Comparison of ENCODE assay signal across 16 cellular contexts in the genomic region with DNA sequence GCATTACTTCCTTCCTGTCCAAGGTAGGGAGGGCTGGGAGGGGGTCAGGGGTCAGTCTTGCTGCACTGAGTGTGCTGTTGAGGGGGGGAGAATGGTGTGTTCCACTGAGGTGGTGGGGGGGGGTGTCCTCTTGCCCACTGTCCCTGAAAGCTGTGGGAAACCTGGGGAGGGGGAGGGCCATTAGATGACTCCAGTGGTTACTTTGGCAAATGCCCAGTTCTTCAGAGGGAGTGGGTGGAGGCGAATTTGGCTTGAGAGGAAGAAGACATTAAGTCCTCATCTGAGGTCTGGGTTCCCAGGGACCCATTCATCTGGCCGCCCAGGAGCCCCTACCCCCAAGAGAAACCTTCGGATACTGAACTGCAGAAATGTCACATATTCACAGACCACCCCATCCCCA. TPM values are rescaled to one million over a fixed set of nuclear protein-coding genes. Genes with fewer than 3 reads are reported as not detected.
DNase-seq lines count a peak whose midpoint lies in the region; ATAC-seq, FAIRE-seq and TF ChIP-seq lines count a peak whose summit lies in the region.
"Had no signal": no experiment of that assay in that cellular context is flagged by ENCODE, and none has a peak within 500 bp of the region (broad histone marks: within the 10 kb centered on the region; RNA-seq: fewer than 3 reads in every experiment).

No MANE protein-coding gene starts in this region.

- H3K4me3 ChIP-seq in fibroblast of lung (replicated peaks in 1 of 4; ENCODE audit: control extremely low read depth in 1 of 4, insufficient read depth in 1 of 4, low read depth in 3 of 4, low read length in 4 of 4) (no peak overlapping the region), prostate gland (no peak overlapping the region), vagina (no peak overlapping the region)

- H3K27me3 ChIP-seq in fibroblast of lung (ENCODE audit: control insufficient read depth, insufficient read depth, low read length): no peaks in the 10 kb centered on the region
- H3K27me3 ChIP-seq in prostate gland (replicated peaks; ENCODE audit: insufficient read depth): no peaks in the 10 kb centered on the region
- no peaks in the 10 kb centered on the region for H3K27me3 ChIP-seq in vagina

- TF ChIP-seq POLR2A in prostate gland (IDR thresholded peaks at IDR 0.05) (no peak), vagina (IDR thresholded peaks at IDR 0.05) (no peak)

- H3K9ac ChIP-seq in fibroblast of lung (ENCODE audit: insufficient read depth, low read length): no peak overlapping the region

- 50% methylated on average over 3 of the region's 3 CpGs for WGBS in prostate gland

- H3K79me2 ChIP-seq in fibroblast of lung (ENCODE audit: control insufficient read depth, insufficient read depth, low read length): no peaks in the 10 kb centered on the region

- no peak overlapping the region for H3K4me2 ChIP-seq in fibroblast of lung (ENCODE audit: extremely low read depth, insufficient read depth, low read length)

- no peaks in the 10 kb centered on the region for H4K20me1 ChIP-seq in fibroblast of lung (ENCODE audit: control insufficient read depth, extremely low read depth, insufficient read depth, low read length)

- H3K36me3 ChIP-seq in fibroblast of lung (ENCODE audit: control insufficient read depth, insufficient read depth, low read length): peaks cover 16% of the 10 kb centered on the region
- H3K36me3 ChIP-seq in prostate gland: peaks cover 11 to 15% of the 10 kb centered on the region in 2 donors
- H3K36me3 ChIP-seq in vagina: peaks cover 4 to 34% of the 10 kb centered on the region in 2 donors

- DNase-seq in Right ventricle myocardium inferior (ENCODE audit: missing footprints) (no peak), cardiac septum (ENCODE audit: low spot score) (no peak), fibroblast of lung (ENCODE audit: low read depth in 2 of 2) (peak; percentile 28 to 41), prostate gland (ENCODE audit: low spot score) (peak; percentile 70), vagina (ENCODE audit: extremely low spot score in 2 of 2) (no peak), urothelium cell line (ENCODE audit: low spot score) (no peak), germinal center (ENCODE audit: low spot score) (no peak)
- no peak for DNase-seq in activated CD8-positive, alpha-beta memory T cell treated with anti-CD3 and anti-CD28 coated beads for 24 hours
- DNase-seq: activated CD4-positive, CD25-positive, alpha-beta regulatory T cell; activated CD8-positive, alpha-beta memory T cell treated with anti-CD3 and anti-CD28 coated beads, Interleukin-2, amount 50 U/mL, for 48 hours; activated naive CD8-positive, alpha-beta T cell treated with anti-CD3 and anti-CD28 coated beads, Interleukin-2, amount 10 ng/mL, durations not matched to agents 7 days and 5 days; effector CD4-positive, alpha-beta T cell; islet precursor cell; naive thymus-derived CD4-positive, alpha-beta T cell; trophoblast cell had no signal

- H3K9me3 ChIP-seq in fibroblast of lung (ENCODE audit: control insufficient read depth, insufficient read depth, low read depth, low read length) (no peaks in the 10 kb centered on the region), prostate gland (no peaks in the 10 kb centered on the region), vagina (no peaks in the 10 kb centered on the region)

- no peak for FAIRE-seq in urothelium cell line (lab: Jason Lieb, UNC)
- FAIRE-seq: frontal cortex had no signal

- no peak for TF ChIP-seq CTCF in fibroblast of lung (conservative IDR thresholded peaks at IDR 0.05 in 1 of 2, IDR thresholded peaks at IDR 0.05 in 1 of 2; ENCODE audit: low read depth in 1 of 2, low read length in 2 of 2)
- no peak for TF ChIP-seq CTCF in prostate gland (IDR thresholded peaks at IDR 0.05)
- no peak for TF ChIP-seq CTCF in vagina (IDR thresholded peaks at IDR 0.05)

- H3K27ac ChIP-seq in fibroblast of lung (ENCODE audit: insufficient read depth, low read length): no peak overlapping the region
- H3K27ac ChIP-seq in prostate gland: peak overlapping the region; percentile 83 to 92
- H3K27ac ChIP-seq in vagina: peak overlapping the region; percentile 83

- H3K4me1 ChIP-seq in fibroblast of lung (ENCODE audit: control insufficient read depth, extremely low read depth, insufficient read depth, low read length) (peaks cover 19% of the 10 kb centered on the region), prostate gland (replicated peaks) (peaks cover 24% of the 10 kb centered on the region), vagina (peaks cover 53% of the 10 kb centered on the region)

- intact Hi-C loops in Right ventricle myocardium inferior (cut with DNase I): no loop called here
- intact Hi-C loops in cardiac septum (cut with DNase I): no loop called here
- intact Hi-C loops in prostate gland (cut with DNase I): no loop called here
- intact Hi-C loops in vagina (cut with DNase I): no loop called here

- peak; percentile 6 for ATAC-seq in Right ventricle myocardium inferior
- ATAC-seq: naive thymus-derived CD4-positive, alpha-beta T cell had no signal

- no peak overlapping the region for H2AFZ ChIP-seq in fibroblast of lung (ENCODE audit: low read length)

RNA-seq across cellular contexts. Expression of a gene that starts 36.2 kb away (rescaled TPM):
- total RNA-seq in Right ventricle myocardium inferior (99.7 TPM), cardiac septum (93.1 TPM), fibroblast of lung (4.6 and 9.9 TPM in 2 replicates), prostate gland (100 to 1,000 TPM in 1 of 2 donors, 10 to 100 TPM in 1; 52.1 to 128 TPM), vagina (33.9 TPM)
- 12.7 and 13.1 TPM in 2 replicates for polyA plus RNA-seq in fibroblast of lung
- polyA plus RNA-seq in fibroblast of lung (2012): 23.3 and 27.8 TPM in 2 replicates
- 30.5 and 45.4 TPM in 2 replicates for polyA minus RNA-seq in fibroblast of lung (ENCODE audit: low replicate concordance)

Comparison
In these comparisons a context has a peak if more than half of its experiments do, and no peak if none do; other contexts are left out.
1. DNase-seq: peak in fibroblast of lung (2 of 2) and prostate gland (single experiment); none in Right ventricle myocardium inferior (single experiment), cardiac septum (single experiment), vagina (0 of 2), activated CD8-positive, alpha-beta memory T cell treated with anti-CD3 and anti-CD28 coated beads for 24 hours (single experiment), urothelium cell line (single experiment) and germinal center (single experiment).